Comparison of ENCODE assay signal across 12 cellular contexts in genomic region chr5:54387659-54388232, GRCh38.
DNase-seq lines count a peak whose midpoint lies in the region; ATAC-seq and TF ChIP-seq lines count a peak whose summit lies in the region.
"Had no signal": no experiment of that assay in that cellular context is flagged by ENCODE, and none has a peak within 500 bp of the region (broad histone marks: within the 10 kb centered on the region; RNA-seq: fewer than 3 reads in every experiment).

No MANE protein-coding gene starts in this region.

- WGBS in mesenchymal stem cell, result 93% methylated on average over 2 of the region's 3 CpGs

- no peak overlapping the region for H2BK12ac ChIP-seq in mesenchymal stem cell (ENCODE audit: low read length in 2 of 2)

- H3K4ac ChIP-seq in mesenchymal stem cell (ENCODE audit: low read depth in 1 of 2, low read length in 2 of 2), result no peak overlapping the region

- H3K9ac ChIP-seq in MM.1S (ENCODE audit: low read length) (no peak overlapping the region), mesenchymal stem cell (ENCODE audit: low read length) (peak overlapping the region; percentile 7)

- in situ Hi-C loops in brain microvascular endothelial cell (cut with HindIII; ENCODE audit: low pct_ligation_motif_present, low sequenced_read_pairs), result no loop called here

- H3K27ac ChIP-seq in MM.1S (ENCODE audit: low read length) (no peak overlapping the region), brain microvascular endothelial cell (peak overlapping the region; percentile 13), mesenchymal stem cell (ENCODE audit: low read length, poor library complexity, severe bottlenecking) (no peak overlapping the region)
- H3K27ac ChIP-seq: colonic mucosa had no signal

- H3K9me2 ChIP-seq in MM.1S (replicated peaks; ENCODE audit: insufficient read depth, low read length), result no peaks in the 10 kb centered on the region

- H4K20me1 ChIP-seq in MM.1S (ENCODE audit: insufficient read depth, low read length), result no peaks in the 10 kb centered on the region

- H3K4me3 ChIP-seq in MM.1S (ENCODE audit: low read length) (no peak overlapping the region), brain microvascular endothelial cell (ENCODE audit: low read depth, low read length) (no peak overlapping the region), mesenchymal stem cell (ENCODE audit: insufficient read depth in 1 of 2, low read depth in 1 of 2, low read length in 2 of 2) (no peak overlapping the region)
- H3K4me3 ChIP-seq: colonic mucosa had no signal

- no peak overlapping the region for H4K91ac ChIP-seq in mesenchymal stem cell (ENCODE audit: low read length)

- no peak overlapping the region for H3K14ac ChIP-seq in mesenchymal stem cell (ENCODE audit: low read length in 2 of 2)

- no peaks in the 10 kb centered on the region for H3F3A ChIP-seq in MM.1S (ENCODE audit: insufficient read depth, low read length)

- peaks cover 8% of the 10 kb centered on the region; the same call in 1 of the 2 replicates for H3K4me1 ChIP-seq in MM.1S (ENCODE audit: low read length)
- H3K4me1 ChIP-seq in mesenchymal stem cell (ENCODE audit: control insufficient read depth, insufficient read depth, low read depth, low read length), result peaks cover 6% of the 10 kb centered on the region
- H3K4me1 ChIP-seq: colonic mucosa had no signal

- no peak overlapping the region for H4K8ac ChIP-seq in mesenchymal stem cell (ENCODE audit: low read length)

- ATAC-seq in GM19324 (IDR thresholded peaks at IDR 0.05; ENCODE audit: low FRiP score, unreplicated experiment), result no peak
- no peak for ATAC-seq in HG02870 (IDR thresholded peaks at IDR 0.05; ENCODE audit: unreplicated experiment)

- TF ChIP-seq CTCF in MM.1S (IDR thresholded peaks at IDR 0.05; ENCODE audit: low read length) (no peak), brain microvascular endothelial cell (IDR thresholded peaks at IDR 0.05; ENCODE audit: low read depth, low read length, missing control alignments) (no peak)

- H2AK5ac ChIP-seq in mesenchymal stem cell (ENCODE audit: low read length, severe bottlenecking), result no peak overlapping the region

- H3K27me3 ChIP-seq in MM.1S (replicated peaks; ENCODE audit: insufficient read depth, low read length), result no peaks in the 10 kb centered on the region
- no peaks in the 10 kb centered on the region for H3K27me3 ChIP-seq in brain microvascular endothelial cell (replicated peaks)
- peaks cover 0 to 9% of the 10 kb centered on the region in 2 experiments for H3K27me3 ChIP-seq in mesenchymal stem cell (ENCODE audit: control insufficient read depth in 1 of 2, insufficient read depth in 1 of 2, low read length in 2 of 2)
- H3K27me3 ChIP-seq: colonic mucosa had no signal

- no peaks in the 10 kb centered on the region for H3K36me3 ChIP-seq in MM.1S (replicated peaks; ENCODE audit: insufficient read depth, low read length)
- H3K36me3 ChIP-seq in brain microvascular endothelial cell (replicated peaks), result no peaks in the 10 kb centered on the region
- no peaks in the 10 kb centered on the region for H3K36me3 ChIP-seq in mesenchymal stem cell (ENCODE audit: control insufficient read depth in 1 of 2, insufficient read depth in 2 of 2, low read depth in 1 of 2, low read length in 2 of 2)
- H3K36me3 ChIP-seq: colonic mucosa had no signal

- no peak overlapping the region for H3K23ac ChIP-seq in mesenchymal stem cell (ENCODE audit: low read length in 2 of 2)

- no peak overlapping the region for H2AFZ ChIP-seq in MM.1S (ENCODE audit: low read length)
- H2AFZ ChIP-seq in mesenchymal stem cell (ENCODE audit: low read depth, low read length), result no peak overlapping the region

- no peak overlapping the region for H2BK15ac ChIP-seq in mesenchymal stem cell (ENCODE audit: low read depth, poor library complexity, severe bottlenecking)

- H3K9me3 ChIP-seq in MM.1S (replicated peaks; ENCODE audit: insufficient read depth, low read length), result no peaks in the 10 kb centered on the region
- no peaks in the 10 kb centered on the region for H3K9me3 ChIP-seq in mesenchymal stem cell (ENCODE audit: control insufficient read depth, low read length)
- H3K9me3 ChIP-seq: colonic mucosa had no signal

- H3K4me2 ChIP-seq in MM.1S (ENCODE audit: low read depth, low read length), result 0 out of 2 replicates have a peak overlapping the region, but pooled peaks have one; percentile 14
- H3K4me2 ChIP-seq in mesenchymal stem cell (ENCODE audit: low read length, poor library complexity, severe bottlenecking), result no peak overlapping the region

- H3K18ac ChIP-seq in mesenchymal stem cell (ENCODE audit: low read depth in 1 of 2, low read length in 2 of 2), result no peak overlapping the region

- H2BK120ac ChIP-seq in mesenchymal stem cell (ENCODE audit: low read depth, low read length), result no peak overlapping the region

- DNase-seq in ELR (ENCODE audit: low read depth), result peak; percentile 8
- no peak for DNase-seq in MM.1S
- DNase-seq in brain microvascular endothelial cell, result peak; percentile 40
- DNase-seq in mesenchymal stem cell, result peak; percentile 17
- no peak for DNase-seq in mesenteric fat pad (ENCODE audit: low spot score)
- no peak for DNase-seq in NCI-H510A (lab: John Stamatoyannopoulos, UW)
- DNase-seq: activated T-cell treated with anti-CD3 and anti-CD28 coated beads, Interleukin-2, amount 50 U/mL, for 1 hour; colonic mucosa; NCI-H1694; stimulated activated naive CD4-positive, alpha-beta T cell treated with Interleukin-2 at 50 U/mL for 16 hours had no signal

- H3K79me1 ChIP-seq in mesenchymal stem cell (replicated peaks; ENCODE audit: low read length, poor library complexity, severe bottlenecking), result no peaks in the 10 kb centered on the region

- H3K79me2 ChIP-seq in MM.1S (ENCODE audit: low read length), result no peaks in the 10 kb centered on the region

- H2BK5ac ChIP-seq in mesenchymal stem cell (ENCODE audit: low read depth, low read length, poor library complexity, severe bottlenecking), result no peak overlapping the region

Comparison
In these comparisons a context has a peak if more than half of its experiments do, and no peak if none do; other contexts are left out.
1. DNase-seq: peak in ELR (single experiment), brain microvascular endothelial cell (single experiment) and mesenchymal stem cell (single experiment); none in MM.1S (single experiment), mesenteric fat pad (single experiment) and NCI-H510A (single experiment).